8 cellular contexts compared by ENCODE assay signal in genomic region chr19:12723643-12724426, GRCh38. TPM values are rescaled to one million over a fixed set of nuclear protein-coding genes. Genes with fewer than 3 reads are reported as not detected.
A peak's percentile ranks its signal among the peaks of the same experiment; 100 is the strongest.
DNase-seq lines count a peak whose midpoint lies in the region; ATAC-seq and TF ChIP-seq lines count a peak whose summit lies in the region.

Gene TNPO2, minus strand, starts transcription at chr19:12723932. Its CDS starts 2,955 bp downstream, at chr19:12720977.

- H3K9ac ChIP-seq in HUES64 (ENCODE audit: low read depth, low read length), result peak within 1 kb of the TSS; percentile 94
- H3K9ac ChIP-seq in fibroblast of lung (ENCODE audit: insufficient read depth, low read length), result peak within 1 kb of the TSS; percentile 61

- intact Hi-C loops in Calu3 (cut with micrococcal nuclease; ENCODE audit: unreplicated experiment), result no loop called here
- intact Hi-C loops in PC-9 (cut with micrococcal nuclease; ENCODE audit: unreplicated experiment), result loop anchor here (1.0 kb wide), 1 partner anchor 10 kb away; the partner anchor contains the start of gene TRIR

- peak within 1 kb of the TSS; percentile 89 for H2AFZ ChIP-seq in PC-9
- H2AFZ ChIP-seq in fibroblast of lung (ENCODE audit: low read length), result peak within 1 kb of the TSS; percentile 84

- H3K36me3 Mint-ChIP-seq in Calu3 (ENCODE audit: insufficient read depth, unreplicated experiment), result peaks cover 50% of the 10 kb centered on the region
- peaks cover 0 to 21% (median 3%) of the 10 kb centered on the region in 3 donors for H3K36me3 Mint-ChIP-seq in naive thymus-derived CD8-positive, alpha-beta T cell
- H3K36me3 Mint-ChIP-seq in stimulated activated naive CD8-positive, alpha-beta T cell treated with anti-CD3 and anti-CD28 coated beads, Interleukin-15, Interleukin-2, amounts not matched to agents 100 ng/mL and 50 ng/mL, for 24 hours (ENCODE audit: low read depth), result peaks cover 56% of the 10 kb centered on the region

- peak within 1 kb of the TSS; percentile 96 for H3K4me3 Mint-ChIP-seq in Calu3 (ENCODE audit: low read depth, unreplicated experiment)
- H3K4me3 Mint-ChIP-seq in naive thymus-derived CD8-positive, alpha-beta T cell, result peak within 1 kb of the TSS; percentile 85 to 96 (median 92)
- peak within 1 kb of the TSS; percentile 97 for H3K4me3 Mint-ChIP-seq in stimulated activated naive CD8-positive, alpha-beta T cell treated with anti-CD3 and anti-CD28 coated beads, Interleukin-15, Interleukin-2, amounts not matched to agents 100 ng/mL and 50 ng/mL, for 24 hours

- H3K4me3 ChIP-seq in HUES64 (ENCODE audit: low read length) (peak within 1 kb of the TSS; percentile 81), PC-9 (peak within 1 kb of the TSS; percentile 76), fibroblast of lung (replicated peaks in 1 of 4; ENCODE audit: control extremely low read depth in 1 of 4, insufficient read depth in 1 of 4, low read depth in 3 of 4, low read length in 4 of 4) (peak within 1 kb of the TSS; percentile 66 to 88 (median 76))

- 6% methylated on average over 28 of the region's 28 CpGs for WGBS in HUES64

- H3F3A ChIP-seq in PC-9 (ENCODE audit: insufficient read depth, low read depth), result peaks cover 63% of the 10 kb centered on the region

- H3K27ac ChIP-seq in HUES64 (ENCODE audit: low read depth, low read length) (peak within 1 kb of the TSS; percentile 77), PC-9 (peak within 1 kb of the TSS; percentile 55), fibroblast of lung (ENCODE audit: insufficient read depth, low read length) (peak within 1 kb of the TSS; percentile 84)

- TF ChIP-seq CTCF in Calu3 (IDR thresholded peaks at IDR 0.05; ENCODE audit: unreplicated experiment) (no peak), PC-9 (conservative IDR thresholded peaks at IDR 0.05) (no peak), fibroblast of lung (conservative IDR thresholded peaks at IDR 0.05 in 1 of 2, IDR thresholded peaks at IDR 0.05 in 1 of 2; ENCODE audit: low read depth in 1 of 2, low read length in 2 of 2) (no peak)

- H3K27ac Mint-ChIP-seq in Calu3 (ENCODE audit: unreplicated experiment), result peak within 1 kb of the TSS; percentile 89
- peak within 1 kb of the TSS; percentile 88 to 97 (median 93) for H3K27ac Mint-ChIP-seq in naive thymus-derived CD8-positive, alpha-beta T cell
- peak within 1 kb of the TSS; percentile 94 for H3K27ac Mint-ChIP-seq in stimulated activated naive CD8-positive, alpha-beta T cell treated with anti-CD3 and anti-CD28 coated beads, Interleukin-15, Interleukin-2, amounts not matched to agents 100 ng/mL and 50 ng/mL, for 24 hours

- H3K79me2 ChIP-seq in PC-9 (ENCODE audit: low read depth) (peaks cover 50% of the 10 kb centered on the region), fibroblast of lung (ENCODE audit: control insufficient read depth, insufficient read depth, low read length) (peaks cover 42% of the 10 kb centered on the region)

- peaks cover 15% of the 10 kb centered on the region for H3K4me1 Mint-ChIP-seq in Calu3 (ENCODE audit: low read depth, unreplicated experiment)
- H3K4me1 Mint-ChIP-seq in naive thymus-derived CD8-positive, alpha-beta T cell, result peaks cover 27 to 43% (median 39%) of the 10 kb centered on the region in 4 donors
- peaks cover 38% of the 10 kb centered on the region for H3K4me1 Mint-ChIP-seq in stimulated activated naive CD8-positive, alpha-beta T cell treated with anti-CD3 and anti-CD28 coated beads, Interleukin-15, Interleukin-2, amounts not matched to agents 100 ng/mL and 50 ng/mL, for 24 hours (ENCODE audit: low read depth)

- peak within 1 kb of the TSS; percentile 87 for H3K4me2 ChIP-seq in PC-9
- peak within 1 kb of the TSS; percentile 100 for H3K4me2 ChIP-seq in fibroblast of lung (ENCODE audit: extremely low read depth, insufficient read depth, low read length)

- CTCF ChIA-PET in Calu3 (lab: Charles Lee) (interaction anchor here (0.6 kb wide), 1 partner anchor 1295 kb away, joined by 3 read pairs; no protein-coding TSS in a partner anchor), PC-9 (lab: Charles Lee) (interaction anchor here (1.0 kb wide), 2 partner anchors 34 to 37 kb away, joined by 3 to 4 read pairs; no protein-coding TSS in a partner anchor)

- H3K27me3 ChIP-seq in HUES64 (ENCODE audit: insufficient read depth, low read length) (no peaks in the 10 kb centered on the region), PC-9 (ENCODE audit: insufficient read depth, low read depth) (no peaks in the 10 kb centered on the region), fibroblast of lung (ENCODE audit: control insufficient read depth, insufficient read depth, low read length) (no peaks in the 10 kb centered on the region)

- H3K9me3 Mint-ChIP-seq in Calu3 (ENCODE audit: low read depth, unreplicated experiment), result no peaks in the 10 kb centered on the region
- no peaks in the 10 kb centered on the region for H3K9me3 Mint-ChIP-seq in naive thymus-derived CD8-positive, alpha-beta T cell
- no peaks in the 10 kb centered on the region for H3K9me3 Mint-ChIP-seq in stimulated activated naive CD8-positive, alpha-beta T cell treated with anti-CD3 and anti-CD28 coated beads, Interleukin-15, Interleukin-2, amounts not matched to agents 100 ng/mL and 50 ng/mL, for 24 hours

- BruUV-seq in Calu3 (replicated peaks; lab: Mats Ljungman, UMichigan) (no TSS peak), PC-9 (replicated peaks; lab: Mats Ljungman, UMichigan) (no TSS peak)

- ATAC-seq in naive thymus-derived CD8-positive, alpha-beta T cell, result peak; percentile 34 to 36
- no peak for ATAC-seq in GM21619 (IDR thresholded peaks at IDR 0.05; ENCODE audit: unreplicated experiment)

- no peaks in the 10 kb centered on the region for H3K27me3 Mint-ChIP-seq in Calu3 (ENCODE audit: unreplicated experiment)
- no peaks in the 10 kb centered on the region for H3K27me3 Mint-ChIP-seq in naive thymus-derived CD8-positive, alpha-beta T cell
- no peaks in the 10 kb centered on the region for H3K27me3 Mint-ChIP-seq in stimulated activated naive CD8-positive, alpha-beta T cell treated with anti-CD3 and anti-CD28 coated beads, Interleukin-15, Interleukin-2, amounts not matched to agents 100 ng/mL and 50 ng/mL, for 24 hours

- H3K9me2 ChIP-seq in PC-9 (ENCODE audit: insufficient read depth), result no peaks in the 10 kb centered on the region

- peaks cover 8% of the 10 kb centered on the region; the same call in 1 of the 2 replicates for H4K20me1 ChIP-seq in PC-9 (ENCODE audit: insufficient read depth)
- no peaks in the 10 kb centered on the region for H4K20me1 ChIP-seq in fibroblast of lung (ENCODE audit: control insufficient read depth, extremely low read depth, insufficient read depth, low read length)

- H3K4me1 ChIP-seq in HUES64 (ENCODE audit: insufficient read depth, low read length), result peaks cover 7% of the 10 kb centered on the region
- H3K4me1 ChIP-seq in PC-9 (replicated peaks; ENCODE audit: insufficient read depth), result peaks cover 14% of the 10 kb centered on the region; the same call in 1 of the 2 replicates
- peaks cover 7% of the 10 kb centered on the region for H3K4me1 ChIP-seq in fibroblast of lung (ENCODE audit: control insufficient read depth, extremely low read depth, insufficient read depth, low read length)

- DNase-seq in Calu3 (peak; percentile 51), PC-9 (peak; percentile 54 to 59), fibroblast of lung (ENCODE audit: low read depth in 2 of 2) (peak; percentile 68 to 71)
- DNase-seq in activated T-cell treated with anti-CD3 and anti-CD28 coated beads, Interleukin-2, amount 50 U/mL, for 48 hours, result peak; percentile 84
- DNase-seq in naive thymus-derived CD8-positive, alpha-beta T cell, result peak; percentile 33 to 79 (median 58)

- POLR2A ChIA-PET in PC-9 (lab: Charles Lee; ENCODE audit: unreplicated experiment), result interaction anchor here (0.5 to 0.6 kb wide), 2 partner anchors 70 to 72 kb away, joined by 4 to 8 read pairs; no protein-coding TSS in a partner anchor
- POLR2A ChIA-PET in naive thymus-derived CD8-positive, alpha-beta T cell (lab: Charles Lee), result interaction anchor here (0.5 to 8.7 kb wide), 11 partner anchors 11 to 1629 kb away, joined by 3 to 158 read pairs (median 4); partner anchors contain the start of genes DHPS, FBXW9, GET3 and RNASEH2A

- no peaks in the 10 kb centered on the region for H3K9me3 ChIP-seq in HUES64 (ENCODE audit: insufficient read depth, low read depth, low read length)
- H3K9me3 ChIP-seq in PC-9 (ENCODE audit: insufficient read depth, low read depth), result no peaks in the 10 kb centered on the region
- H3K9me3 ChIP-seq in fibroblast of lung (ENCODE audit: control insufficient read depth, insufficient read depth, low read depth, low read length), result no peaks in the 10 kb centered on the region

- peaks cover 15% of the 10 kb centered on the region for H3K36me3 ChIP-seq in HUES64 (ENCODE audit: insufficient read depth, low read length)
- peaks cover 16% of the 10 kb centered on the region for H3K36me3 ChIP-seq in PC-9 (ENCODE audit: low read depth)
- H3K36me3 ChIP-seq in fibroblast of lung (ENCODE audit: control insufficient read depth, insufficient read depth, low read length), result peaks cover 7% of the 10 kb centered on the region

RNA-seq across cellular contexts. Expression of gene TNPO2, which starts in this region (rescaled TPM):
- total RNA-seq in Calu3 (2022) (67.0 and 87.6 TPM in 2 replicates), PC-9 (2021) (67.4 and 77.5 TPM in 2 replicates), fibroblast of lung (28.2 and 36.0 TPM in 2 replicates)
- 53.8 TPM for polyA plus RNA-seq in HUES64 (2013, experiment 1 of 2)
- polyA plus RNA-seq in HUES64 (2013, experiment 2 of 2), result 49.7 TPM
- polyA plus RNA-seq in fibroblast of lung, result 52.5 and 75.0 TPM in 2 replicates
- 34.5 and 41.3 TPM in 2 replicates for polyA plus RNA-seq in fibroblast of lung (2012)
- polyA minus RNA-seq in fibroblast of lung (ENCODE audit: low replicate concordance), result 196 and 209 TPM in 2 replicates
- 10 to 100 TPM; 80.5 to 81.7 TPM for total RNA-seq in naive thymus-derived CD8-positive, alpha-beta T cell
- 1 to 10 TPM; 2.0 to 3.1 (median 2.6) TPM for polyA plus RNA-seq in naive thymus-derived CD8-positive, alpha-beta T cell

Comparison
In these comparisons a context has a peak if more than half of its experiments do, and no peak if none do; other contexts are left out.
1. RNA of gene TNPO2 (polyA plus RNA-seq): 34.5 to 75.0 TPM in fibroblast of lung; 2.0 to 3.1 TPM in naive thymus-derived CD8-positive, alpha-beta T cell; every median in the first group is over 4 times any median in the second.
2. Peak in every context shown above with its lines, with median percentiles within 50 percentile points of each other: DNase-seq, H3K27ac Mint-ChIP-seq, H3K4me3 Mint-ChIP-seq, H3K27ac ChIP-seq and H3K4me3 ChIP-seq.